12 cellular contexts compared by ENCODE assay signal in genomic region chr10:6737758-6738463, GRCh38.
DNase-seq lines count a peak whose midpoint lies in the region; FAIRE-seq and TF ChIP-seq lines count a peak whose summit lies in the region.
"Had no signal": no experiment of that assay in that cellular context is flagged by ENCODE, and none has a peak within 500 bp of the region (broad histone marks: within the 10 kb centered on the region; RNA-seq: fewer than 3 reads in every experiment).

No MANE protein-coding gene starts in this region.

- peaks cover 57% of the 10 kb centered on the region for H3K4me1 Mint-ChIP-seq in endothelial cell (ENCODE audit: unreplicated experiment)
- peaks cover 47% of the 10 kb centered on the region for H3K4me1 Mint-ChIP-seq in nephron

- FAIRE-seq in HTR-8/SVneo (lab: Jason Lieb, UNC): no peak

- H3K9me3 Mint-ChIP-seq in endothelial cell (ENCODE audit: unreplicated experiment) (no peaks in the 10 kb centered on the region), nephron (no peaks in the 10 kb centered on the region)
- H3K9me3 Mint-ChIP-seq: activated naive CD4-positive, alpha-beta T cell treated with anti-CD3 and anti-CD28 coated beads, Interleukin-2, amount 10 ng/mL, durations not matched to agents 7 days and 5 days had no signal

- H3K36me3 Mint-ChIP-seq in endothelial cell (ENCODE audit: low read depth, unreplicated experiment) (no peaks in the 10 kb centered on the region), nephron (ENCODE audit: low read depth) (no peaks in the 10 kb centered on the region)
- H3K36me3 Mint-ChIP-seq: activated naive CD4-positive, alpha-beta T cell treated with anti-CD3 and anti-CD28 coated beads, Interleukin-2, amount 10 ng/mL, durations not matched to agents 7 days and 5 days had no signal

- no peak overlapping the region for H3K27ac Mint-ChIP-seq in endothelial cell (ENCODE audit: unreplicated experiment)
- H3K27ac Mint-ChIP-seq in nephron: peak overlapping the region; percentile 7 to 84 (median 29)
- H3K27ac Mint-ChIP-seq: activated naive CD4-positive, alpha-beta T cell treated with anti-CD3 and anti-CD28 coated beads, Interleukin-2, amount 10 ng/mL, durations not matched to agents 7 days and 5 days had no signal

- H3K4me3 Mint-ChIP-seq in endothelial cell (ENCODE audit: unreplicated experiment) (no peak overlapping the region), nephron (peak overlapping the region; percentile 3 to 72 (median 64))
- H3K4me3 Mint-ChIP-seq: activated naive CD4-positive, alpha-beta T cell treated with anti-CD3 and anti-CD28 coated beads, Interleukin-2, amount 10 ng/mL, durations not matched to agents 7 days and 5 days had no signal

- DNase-seq in AG09309 (ENCODE audit: low read depth) (no peak), HTR-8/SVneo (ENCODE audit: insufficient read length, low spot score) (peak; percentile 30), endothelial cell (ENCODE audit: low spot score) (peak; percentile 14), activated T-cell treated with anti-CD3 and anti-CD28 coated beads for 4 hours (no peak), NCI-H1105 (lab: John Stamatoyannopoulos, UW) (no peak)
- DNase-seq in stimulated activated CD4-positive, alpha-beta T cell treated with anti-CD3 and anti-CD28 coated beads, Interleukin-2, amount 100 ng/mL, for 48 hours: no peak
- no peak for DNase-seq in stimulated activated CD4-positive, alpha-beta T cell treated with anti-CD3 and anti-CD28 coated beads, Interleukin-1b, Interleukin-23, amount 100 ng/mL, for 48 hours
- DNase-seq: activated naive CD4-positive, alpha-beta T cell treated with anti-CD3 and anti-CD28 coated beads, Interleukin-2, amount 10 ng/mL, durations not matched to agents 7 days and 5 days; NCI-H187; stimulated activated CD4-positive, alpha-beta T cell treated with anti-CD3 and anti-CD28 coated beads, Interleukin-12 subunit alpha, Interleukin-12 subunit beta, amount 100 ng/mL, for 4 hours had no signal

- TF ChIP-seq CTCF in AG09309 (IDR thresholded peaks at IDR 0.05; ENCODE audit: control insufficient read depth, insufficient read depth, low read depth, low read length, missing control alignments): no peak
- TF ChIP-seq CTCF in endothelial cell (IDR thresholded peaks at IDR 0.05; ENCODE audit: unreplicated experiment): no peak
- no peak for TF ChIP-seq CTCF in nephron (IDR thresholded peaks at IDR 0.05; ENCODE audit: unreplicated experiment in 3 of 3)

- H3K4me3 ChIP-seq in AG09309 (ENCODE audit: control insufficient read depth, low read depth, low read length): peak overlapping the region; percentile 30
- H3K4me3 ChIP-seq: tibial nerve had no signal

- H3K27me3 Mint-ChIP-seq in endothelial cell (ENCODE audit: unreplicated experiment) (peaks cover 5% of the 10 kb centered on the region), nephron (ENCODE audit: low read depth) (peaks cover 6% of the 10 kb centered on the region)

Comparison
In these comparisons a context has a peak if more than half of its experiments do, and no peak if none do; other contexts are left out.
1. DNase-seq: peak in HTR-8/SVneo (single experiment) and endothelial cell (single experiment); none in AG09309 (single experiment), stimulated activated CD4-positive, alpha-beta T cell treated with anti-CD3 and anti-CD28 coated beads, Interleukin-2, amount 100 ng/mL, for 48 hours (0 of 2), activated T-cell treated with anti-CD3 and anti-CD28 coated beads for 4 hours (single experiment), stimulated activated CD4-positive, alpha-beta T cell treated with anti-CD3 and anti-CD28 coated beads, Interleukin-1b, Interleukin-23, amount 100 ng/mL, for 48 hours (single experiment) and NCI-H1105 (single experiment).